In the genomic region with DNA sequence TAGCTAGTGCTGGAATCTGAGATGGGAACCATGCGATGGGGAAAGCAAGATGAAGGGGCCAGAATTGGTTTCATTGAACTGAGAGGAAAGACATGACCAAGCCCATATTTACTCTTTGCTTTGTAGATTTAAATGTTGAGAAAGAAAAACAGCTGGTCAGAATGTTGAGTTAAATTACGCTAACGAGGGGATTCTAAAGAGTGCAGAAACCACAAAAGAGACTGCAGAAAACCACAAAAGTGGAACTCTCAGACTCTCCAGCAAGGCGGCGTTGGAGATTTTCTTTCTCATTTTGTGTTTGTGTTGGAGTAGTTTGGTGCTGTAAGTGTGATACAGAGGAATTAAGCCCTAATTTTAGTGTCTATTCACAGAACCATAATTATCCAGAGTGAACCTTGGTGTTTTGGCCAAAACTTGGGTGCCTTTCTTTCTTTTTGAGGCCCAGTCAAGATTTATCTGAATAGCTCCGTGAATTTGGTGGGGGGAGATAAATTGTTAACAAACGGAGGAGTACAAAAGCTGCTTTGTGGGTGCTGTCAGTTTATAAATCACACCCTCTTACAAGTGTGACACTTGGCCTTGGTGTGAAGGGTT, we compare ENCODE assay signal across 1 cellular context.
TF ChIP-seq lines count a peak whose summit lies in the region.

No MANE protein-coding gene starts in this region.

TF ChIP-seq in IMR-90, 13 proteins besides CTCF, POLR2A, EP300 and RAD21:
- TF ChIP-seq FOS (IDR thresholded peaks at IDR 0.05; ENCODE audit: low read depth, low read length) (no peak), RFX5 (IDR thresholded peaks at IDR 0.05; ENCODE audit: low read depth, low read length) (no peak), NFE2L2 (IDR thresholded peaks at IDR 0.05; ENCODE audit: low read depth, low read length) (no peak), RCOR1 (IDR thresholded peaks at IDR 0.05; ENCODE audit: insufficient replicate concordance, low read length) (no peak), MXI1 (IDR thresholded peaks at IDR 0.05; ENCODE audit: borderline replicate concordance, low read depth, low read length) (no peak), SMC3 (IDR thresholded peaks at IDR 0.05; ENCODE audit: low read depth, low read length) (no peak), CHD1 (IDR thresholded peaks at IDR 0.05; ENCODE audit: low read depth, low read length) (no peak), MAFK (IDR thresholded peaks at IDR 0.05; ENCODE audit: low read depth, low read length) (no peak), CEBPB (IDR thresholded peaks at IDR 0.05; ENCODE audit: low read depth, low read length) (no peak), MAZ (IDR thresholded peaks at IDR 0.05; ENCODE audit: borderline replicate concordance, low read depth, low read length) (no peak), BHLHE40 (IDR thresholded peaks at IDR 0.05; ENCODE audit: low read depth, low read length) (no peak)
- TF ChIP-seq, protein P1, sequence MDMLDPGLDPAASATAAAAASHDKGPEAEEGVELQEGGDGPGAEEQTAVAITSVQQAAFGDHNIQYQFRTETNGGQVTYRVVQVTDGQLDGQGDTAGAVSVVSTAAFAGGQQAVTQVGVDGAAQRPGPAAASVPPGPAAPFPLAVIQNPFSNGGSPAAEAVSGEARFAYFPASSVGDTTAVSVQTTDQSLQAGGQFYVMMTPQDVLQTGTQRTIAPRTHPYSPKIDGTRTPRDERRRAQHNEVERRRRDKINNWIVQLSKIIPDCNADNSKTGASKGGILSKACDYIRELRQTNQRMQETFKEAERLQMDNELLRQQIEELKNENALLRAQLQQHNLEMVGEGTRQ (IDR thresholded peaks at IDR 0.05; ENCODE audit: low read depth, low read length) = no peak
- TF ChIP-seq, protein P2, sequence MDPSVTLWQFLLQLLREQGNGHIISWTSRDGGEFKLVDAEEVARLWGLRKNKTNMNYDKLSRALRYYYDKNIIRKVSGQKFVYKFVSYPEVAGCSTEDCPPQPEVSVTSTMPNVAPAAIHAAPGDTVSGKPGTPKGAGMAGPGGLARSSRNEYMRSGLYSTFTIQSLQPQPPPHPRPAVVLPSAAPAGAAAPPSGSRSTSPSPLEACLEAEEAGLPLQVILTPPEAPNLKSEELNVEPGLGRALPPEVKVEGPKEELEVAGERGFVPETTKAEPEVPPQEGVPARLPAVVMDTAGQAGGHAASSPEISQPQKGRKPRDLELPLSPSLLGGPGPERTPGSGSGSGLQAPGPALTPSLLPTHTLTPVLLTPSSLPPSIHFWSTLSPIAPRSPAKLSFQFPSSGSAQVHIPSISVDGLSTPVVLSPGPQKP (IDR thresholded peaks at IDR 0.05; ENCODE audit: borderline replicate concordance, low read depth, low read length) = no peak
